Comparison of ENCODE assay signal across 20 cellular contexts in genomic region chr14:77359626-77360025, GRCh38. TPM values are rescaled to one million over a fixed set of nuclear protein-coding genes. Genes with fewer than 3 reads are reported as not detected.
DNase-seq lines count a peak whose midpoint lies in the region; ATAC-seq, FAIRE-seq and TF ChIP-seq lines count a peak whose summit lies in the region.
"Had no signal": no experiment of that assay in that cellular context is flagged by ENCODE, and none has a peak within 500 bp of the region (broad histone marks: within the 10 kb centered on the region; RNA-seq: fewer than 3 reads in every experiment).

No MANE protein-coding gene starts in this region.

- 45% methylated on average over 1 of the region's 1 CpG for WGBS in GM12878 (ENCODE audit: insufficient coverage, insufficient replicate concordance, low lambda C conversion rate, missing lambda C conversion rate)
- WGBS in heart right ventricle, 2 donors, result 95 to 100% methylated on average over 1 of the region's 1 CpG

- H3K36me3 ChIP-seq in DOHH2 (ENCODE audit: control insufficient read depth, low read length) (peaks cover 54% of the 10 kb centered on the region), GM12878 (ENCODE audit: control insufficient read depth in 2 of 2, insufficient read depth in 2 of 2, low read length in 1 of 2) (no peaks in the 10 kb centered on the region), heart right ventricle (no peaks in the 10 kb centered on the region), OCI-LY7 (ENCODE audit: insufficient read depth, low read length) (peaks cover 59% of the 10 kb centered on the region)
- H3K36me3 ChIP-seq: BE2C had no signal

- SMC1A ChIA-PET in GM12878 (lab: Charles Lee; ENCODE audit: uncharacterized antibody, unreplicated experiment), result interaction anchor here (1.1 to 1.4 kb wide), 3 partner anchors 12 to 44 kb away, joined by 3 to 5 read pairs (median 4); no protein-coding TSS in a partner anchor

- H3K27ac ChIP-seq in DOHH2 (ENCODE audit: low read depth, low read length), result no peak overlapping the region
- H3K27ac ChIP-seq in GM12878 (ENCODE audit: control insufficient read depth, insufficient read depth), result no peak overlapping the region
- no peak overlapping the region for H3K27ac ChIP-seq in heart right ventricle
- no peak overlapping the region for H3K27ac ChIP-seq in OCI-LY7 (ENCODE audit: low read depth, low read length, poor library complexity, severe bottlenecking)

- no peaks in the 10 kb centered on the region; the same call in 1 of the 2 replicates for H3F3A ChIP-seq in DOHH2 (ENCODE audit: control insufficient read depth, insufficient read depth)

- peaks cover 98% of the 10 kb centered on the region for H3K79me2 ChIP-seq in DOHH2 (ENCODE audit: control insufficient read depth, low read length)
- H3K79me2 ChIP-seq in GM12878 (ENCODE audit: control insufficient read depth, insufficient read depth, low read length), result peaks cover 7% of the 10 kb centered on the region
- peaks cover 79% of the 10 kb centered on the region for H3K79me2 ChIP-seq in OCI-LY7 (ENCODE audit: insufficient read depth, low read depth, low read length)

- in situ Hi-C loops in GM12878 (cut with MboI), result no loop called here

- FAIRE-seq in HTR-8/SVneo (lab: Jason Lieb, UNC) (peak; percentile 76), GM12878 (lab: Jason Lieb, UNC) (no peak)
- FAIRE-seq: G401.6, GM18507, HepG2 had no signal

- RAD21 ChIA-PET in GM12878 (lab: Charles Lee; ENCODE audit: unreplicated experiment), result no interaction called here

- peaks cover 9% of the 10 kb centered on the region for H3K9me3 ChIP-seq in DOHH2 (ENCODE audit: control insufficient read depth, insufficient read depth, low read length)
- H3K9me3 ChIP-seq in GM12878 (replicated peaks; ENCODE audit: control insufficient read depth, insufficient read depth, low read length), result no peaks in the 10 kb centered on the region; the same call in 1 of the 3 replicates
- no peaks in the 10 kb centered on the region for H3K9me3 ChIP-seq in heart right ventricle
- H3K9me3 ChIP-seq in OCI-LY7 (ENCODE audit: low read length), result peaks cover 14% of the 10 kb centered on the region; the same call in 1 of the 2 replicates
- H3K9me3 ChIP-seq: BE2C had no signal

- intact Hi-C loops in GM12878 (cut with micrococcal nuclease; ENCODE audit: unreplicated experiment), result no loop called here
- intact Hi-C loops in heart right ventricle (cut with DNase I), result loop anchor here in 1 of 10 donors (2.0 kb wide), 1 partner anchor 13 kb away; no protein-coding TSS in a partner anchor
- intact Hi-C loops in OCI-LY7 (cut with micrococcal nuclease; ENCODE audit: unreplicated experiment), result no loop called here

- no peaks in the 10 kb centered on the region for H3K27me3 ChIP-seq in DOHH2 (ENCODE audit: control insufficient read depth, low read length)
- no peaks in the 10 kb centered on the region for H3K27me3 ChIP-seq in GM12878 (replicated peaks in 1 of 2; ENCODE audit: control insufficient read depth in 2 of 2, insufficient read depth in 2 of 2, low read length in 1 of 2)
- no peaks in the 10 kb centered on the region for H3K27me3 ChIP-seq in heart right ventricle
- H3K27me3 ChIP-seq: BE2C had no signal

- BruUV-seq in GM12878 (replicated peaks; lab: Mats Ljungman, UMichigan) (TSS peak; percentile 12), OCI-LY7 (replicated peaks; lab: Mats Ljungman, UMichigan) (no TSS peak)

- DNase-seq in HTR-8/SVneo (ENCODE audit: insufficient read length, low spot score), result no peak
- DNase-seq in GM12878 (ENCODE audit: low read depth, low spot score), result no peak
- DNase-seq in heart right ventricle, result no peak
- no peak for DNase-seq in OCI-LY7 (ENCODE audit: low spot score)
- DNase-seq: BE2C; C1 segment of cervical spinal cord; CD4-positive, CD25-positive, alpha-beta regulatory T cell; CD8-positive, alpha-beta memory T cell; COR-L47; DMS 273 treated with DMSO at 0.1 percent for 48 hours; DMS53; DND-41; GOT3; H7 had no signal

- H3K4me2 ChIP-seq in DOHH2 (ENCODE audit: low read length), result 0 out of 2 replicates have a peak overlapping the region, but pooled peaks have one; percentile 20
- H3K4me2 ChIP-seq in GM12878 (ENCODE audit: control insufficient read depth, insufficient read depth), result no peak overlapping the region
- no peak overlapping the region for H3K4me2 ChIP-seq in OCI-LY7 (ENCODE audit: low read length)

- no peak overlapping the region for H3K9ac ChIP-seq in GM12878 (ENCODE audit: control insufficient read depth, insufficient read depth, low read length)

- POLR2A ChIA-PET in GM12878 (lab: Charles Lee), result interaction anchor here (0.9 kb wide), 1 partner anchor 12 kb away, joined by 3 read pairs; no protein-coding TSS in a partner anchor
- POLR2A ChIA-PET in OCI-LY7 (lab: Charles Lee), result interaction anchor here (0.6 to 1.2 kb wide), 2 partner anchors 18 to 19 kb away, joined by 3 to 5 read pairs; partner anchors contain the start of genes SAMD15 and TMED8

- H2AFZ ChIP-seq in GM12878 (ENCODE audit: control insufficient read depth, low read depth, low read length) (no peak overlapping the region), OCI-LY7 (ENCODE audit: low read length) (no peak overlapping the region)

- H4K20me1 ChIP-seq in DOHH2 (ENCODE audit: control insufficient read depth, insufficient read depth, low read depth, low read length), result no peaks in the 10 kb centered on the region
- H4K20me1 ChIP-seq in GM12878 (ENCODE audit: control insufficient read depth, insufficient read depth), result no peaks in the 10 kb centered on the region
- no peaks in the 10 kb centered on the region for H4K20me1 ChIP-seq in OCI-LY7 (ENCODE audit: insufficient read depth, low read length)

- H3K9me2 ChIP-seq in DOHH2 (replicated peaks; ENCODE audit: control insufficient read depth, low read length), result no peaks in the 10 kb centered on the region
- no peaks in the 10 kb centered on the region for H3K9me2 ChIP-seq in OCI-LY7 (ENCODE audit: insufficient read depth, low read length)

- H3K4me1 ChIP-seq in DOHH2 (ENCODE audit: control insufficient read depth, low read length) (peaks cover 71% of the 10 kb centered on the region), GM12878 (ENCODE audit: control insufficient read depth, insufficient read depth, low read length) (peaks cover 5% of the 10 kb centered on the region; the same call in 1 of the 2 replicates), heart right ventricle (no peaks in the 10 kb centered on the region), OCI-LY7 (ENCODE audit: insufficient read depth, low read length, poor library complexity, severe bottlenecking) (peaks cover 16% of the 10 kb centered on the region)
- H3K4me1 ChIP-seq: BE2C had no signal

- no peak for TF ChIP-seq EP300 in GM12878 (IDR thresholded peaks at IDR 0.05; ENCODE audit: borderline replicate concordance in 1 of 2, control insufficient read depth in 1 of 2, low read depth in 2 of 2, low read length in 2 of 2)

- TF ChIP-seq RAD21 in GM12878 (IDR thresholded peaks at IDR 0.05; ENCODE audit: insufficient read depth, low read depth, low read length), result no peak

- H3K4me3 ChIP-seq in DOHH2 (ENCODE audit: low read length), result no peak overlapping the region
- no peak overlapping the region for H3K4me3 ChIP-seq in GM12878
- no peak overlapping the region for H3K4me3 ChIP-seq in heart right ventricle
- H3K4me3 ChIP-seq in OCI-LY7 (ENCODE audit: low read depth, low read length, poor library complexity, severe bottlenecking), result no peak overlapping the region

- CTCF ChIA-PET in GM12878 (lab: Yijun Ruan, JAX) (interaction anchor here (0.7 to 1.0 kb wide), 2 partner anchors 12 to 15 kb away, joined by 3 to 4 read pairs; no protein-coding TSS in a partner anchor), OCI-LY7 (lab: Charles Lee; ENCODE audit: unreplicated experiment) (no interaction called here)

- TF ChIP-seq POLR2A in GM12878 (IDR thresholded peaks at IDR 0.05; ENCODE audit: low read depth, low read length), result no peak

- ATAC-seq in GM12878 (no peak), heart right ventricle (no peak), GM18870 (IDR thresholded peaks at IDR 0.05; ENCODE audit: unreplicated experiment) (no peak)
- ATAC-seq: HCT116, HepG2 had no signal

- TF ChIP-seq CTCF in DOHH2 (IDR thresholded peaks at IDR 0.05; ENCODE audit: low read depth, low read length, poor library complexity, severe bottlenecking) (no peak), GM12878 (IDR thresholded peaks at IDR 0.05 in 2 of 3, conservative IDR thresholded peaks at IDR 0.05 in 1 of 3; ENCODE audit: control insufficient read depth in 2 of 3, extremely low read depth in 1 of 3, insufficient read depth in 1 of 3, low read depth in 3 of 3, low read length in 3 of 3) (no peak), heart right ventricle (IDR thresholded peaks at IDR 0.05) (no peak), OCI-LY7 (conservative IDR thresholded peaks at IDR 0.05; ENCODE audit: low read length) (no peak)

RNA-seq across cellular contexts. Expression of gene TMED8, which starts 17.3 kb away (rescaled TPM):
- total RNA-seq in GM12878 (2013; cell fraction: nucleolus; rRNA removed), result 37.1 and 39.6 TPM in 2 replicates
- total RNA-seq in GM12878 (2014; rRNA removed), result 29.7 and 36.2 TPM in 2 replicates
- 34.2 and 35.8 TPM in 2 replicates for total RNA-seq in GM12878 (2014; rRNA removed; fragmentation: Illumina TruSeq; extraction: Trizol)
- 31.9 and 32.9 TPM in 2 replicates for total RNA-seq in GM12878 (2021)
- polyA plus RNA-seq in GM12878 (2011; ENCODE audit: low read depth), result 9.5 TPM
- 39.1 and 52.7 TPM in 2 replicates for polyA plus RNA-seq in GM12878 (2011; rRNA removed)
- polyA plus RNA-seq in GM12878 (2011; cell fraction: cytosol; rRNA removed), result 19.6 and 24.1 TPM in 2 replicates
- 20.5 and 22.3 TPM in 2 replicates for polyA plus RNA-seq in GM12878 (2011; cell fraction: nucleus; rRNA removed)
- polyA plus RNA-seq in GM12878 (2012), result 15.5 and 19.3 TPM in 2 replicates
- polyA plus RNA-seq in GM12878 (2014; fragmentation: Illumina TruSeq; extraction: Trizol), result 33.0 and 39.6 TPM in 2 replicates
- polyA plus RNA-seq in GM12878 (2014; fragmentation: Nextera tagmentation; extraction: Ambion mirVana), result 1 to 10 TPM; 7.3 to 7.4 TPM
- 21.1 and 22.5 TPM in 2 replicates for polyA plus RNA-seq in GM12878 (2014; rRNA removed)
- polyA plus RNA-seq in GM12878 (2016; fragmentation: Nextera tagmentation; extraction: Ambion mirVana), result 10 to 100 TPM; 17.8 to 18.9 TPM
- polyA minus RNA-seq in GM12878 (2011; rRNA and poly(A)+ RNA removed), result 38.9 and 47.5 TPM in 2 replicates
- polyA minus RNA-seq in GM12878 (2011; cell fraction: cytosol; rRNA and poly(A)+ RNA removed), result 13.6 and 15.0 TPM in 2 replicates
- polyA minus RNA-seq in GM12878 (2011; cell fraction: nucleus; rRNA and poly(A)+ RNA removed), result 8.2 and 11.9 TPM in 2 replicates
- 1 to 10 TPM; 4.4 to 8.7 (median 7.1) TPM for total RNA-seq in heart right ventricle
- 1 to 10 TPM; 1.8 TPM for polyA plus RNA-seq in heart right ventricle
- total RNA-seq in OCI-LY7 (2014; rRNA removed; shearing (Covaris generic)), result 19.5 and 21.9 TPM in 2 replicates
- total RNA-seq in OCI-LY7 (2022), result 45.4 and 46.2 TPM in 2 replicates

RNA-seq across cellular contexts. Expression of gene SAMD15, which starts 17.6 kb away (rescaled TPM):
- total RNA-seq in GM12878 (2013; cell fraction: nucleolus; rRNA removed), result 0.37 and 0.81 TPM in 2 replicates
- total RNA-seq in GM12878 (2014; rRNA removed) (0.27 and 0.96 TPM in 2 replicates), GM12878 (2014; rRNA removed; fragmentation: Illumina TruSeq; extraction: Trizol) (0.98 and 1.9 TPM in 2 replicates), GM12878 (2021) (0.74 and 1.1 TPM in 2 replicates), heart right ventricle (under 1 TPM in 9 of 10 donors, not detected in 1; 0.15 to 0.30 (median 0.21) TPM), OCI-LY7 (2022) (0.70 and 2.0 TPM in 2 replicates)
- polyA plus RNA-seq in GM12878 (2011; ENCODE audit: low read depth), result 0.14 TPM
- polyA plus RNA-seq in GM12878 (2011; rRNA removed) (0.33 and 1.1 TPM in 2 replicates), GM12878 (2014; fragmentation: Illumina TruSeq; extraction: Trizol) (0.78 and 1.1 TPM in 2 replicates), GM12878 (2014; fragmentation: Nextera tagmentation; extraction: Ambion mirVana) (under 1 TPM; 0.63 to 0.93 TPM), GM12878 (2014; rRNA removed) (0.38 and 2.0 TPM in 2 replicates), GM12878 (2016; fragmentation: Nextera tagmentation; extraction: Ambion mirVana) (1 to 10 TPM; 1.2 to 1.5 TPM), heart right ventricle (under 1 TPM in 1 of 2 donors, not detected in 1; 0.13 TPM)
- 0.07 and 0.95 TPM in 2 replicates for polyA plus RNA-seq in GM12878 (2011; cell fraction: cytosol; rRNA removed)
- 0.31 and 1.1 TPM in 2 replicates for polyA plus RNA-seq in GM12878 (2011; cell fraction: nucleus; rRNA removed)
- 0.17 and 0.22 TPM in 2 replicates for polyA plus RNA-seq in GM12878 (2012)
- polyA minus RNA-seq in GM12878 (2011; rRNA and poly(A)+ RNA removed), result 0.15 and 0.31 TPM in 2 replicates
- polyA minus RNA-seq in GM12878 (2011; cell fraction: cytosol; rRNA and poly(A)+ RNA removed), result not detected in 2 replicates
- polyA minus RNA-seq in GM12878 (2011; cell fraction: nucleus; rRNA and poly(A)+ RNA removed), result 0.12 and 0.67 TPM in 2 replicates
- total RNA-seq in OCI-LY7 (2014; rRNA removed; shearing (Covaris generic)), result 1.1 and 1.6 TPM in 2 replicates
- polyA plus RNA-seq: CD4-positive, CD25-positive, alpha-beta regulatory T cell had no signal

RNA-seq across cellular contexts. Expression of gene GSTZ1, which starts 38.8 kb away (rescaled TPM):
- 32.4 and 38.8 TPM in 2 replicates for total RNA-seq in GM12878 (2013; cell fraction: nucleolus; rRNA removed)
- 33.4 and 38.7 TPM in 2 replicates for total RNA-seq in GM12878 (2014; rRNA removed)
- total RNA-seq in GM12878 (2014; rRNA removed; fragmentation: Illumina TruSeq; extraction: Trizol), result 33.3 and 33.7 TPM in 2 replicates
- 24.9 and 26.9 TPM in 2 replicates for total RNA-seq in GM12878 (2021)
- 22.9 TPM for polyA plus RNA-seq in GM12878 (2011; ENCODE audit: low read depth)
- polyA plus RNA-seq in GM12878 (2011; rRNA removed), result 8.6 and 21.4 TPM in 2 replicates
- 35.3 and 40.0 TPM in 2 replicates for polyA plus RNA-seq in GM12878 (2011; cell fraction: cytosol; rRNA removed)
- polyA plus RNA-seq in GM12878 (2011; cell fraction: nucleus; rRNA removed), result 39.0 and 40.2 TPM in 2 replicates
- polyA plus RNA-seq in GM12878 (2012), result 29.7 and 34.8 TPM in 2 replicates
- 25.5 and 34.7 TPM in 2 replicates for polyA plus RNA-seq in GM12878 (2014; fragmentation: Illumina TruSeq; extraction: Trizol)
- 10 to 100 TPM; 17.9 to 25.4 TPM for polyA plus RNA-seq in GM12878 (2014; fragmentation: Nextera tagmentation; extraction: Ambion mirVana)
- polyA plus RNA-seq in GM12878 (2014; rRNA removed), result 28.3 and 30.5 TPM in 2 replicates
- polyA plus RNA-seq in GM12878 (2016; fragmentation: Nextera tagmentation; extraction: Ambion mirVana), result 10 to 100 TPM; 27.4 to 33.5 TPM
- 14.8 and 17.5 TPM in 2 replicates for polyA minus RNA-seq in GM12878 (2011; rRNA and poly(A)+ RNA removed)
- 4.9 and 9.1 TPM in 2 replicates for polyA minus RNA-seq in GM12878 (2011; cell fraction: cytosol; rRNA and poly(A)+ RNA removed)
- polyA minus RNA-seq in GM12878 (2011; cell fraction: nucleus; rRNA and poly(A)+ RNA removed), result 22.0 and 37.5 TPM in 2 replicates
- 10 to 100 TPM; 10.7 to 20.5 (median 16.0) TPM for total RNA-seq in heart right ventricle
- polyA plus RNA-seq in heart right ventricle, result 10 to 100 TPM; 14.5 to 17.3 TPM
- total RNA-seq in OCI-LY7 (2014; rRNA removed; shearing (Covaris generic)), result 39.9 and 43.0 TPM in 2 replicates
- 53.6 and 55.6 TPM in 2 replicates for total RNA-seq in OCI-LY7 (2022)

RNA-seq across cellular contexts. Expression of gene POMT2, which starts 38.9 kb away (rescaled TPM):
- total RNA-seq in GM12878 (2013; cell fraction: nucleolus; rRNA removed), result 22.8 and 23.0 TPM in 2 replicates
- total RNA-seq in GM12878 (2014; rRNA removed) (3.3 and 6.0 TPM in 2 replicates), GM12878 (2014; rRNA removed; fragmentation: Illumina TruSeq; extraction: Trizol) (4.9 and 5.3 TPM in 2 replicates), GM12878 (2021) (13.9 TPM in 2 replicates), heart right ventricle (10 to 100 TPM; 10.5 to 23.4 (median 17.6) TPM), OCI-LY7 (2022) (28.3 and 31.4 TPM in 2 replicates)
- polyA plus RNA-seq in GM12878 (2011; ENCODE audit: low read depth), result 3.8 TPM
- polyA plus RNA-seq in GM12878 (2011; rRNA removed) (8.8 and 11.2 TPM in 2 replicates), GM12878 (2014; fragmentation: Illumina TruSeq; extraction: Trizol) (5.3 and 10.6 TPM in 2 replicates), GM12878 (2014; fragmentation: Nextera tagmentation; extraction: Ambion mirVana) (under 1 TPM; 0.23 to 0.99 TPM), GM12878 (2014; rRNA removed) (7.0 and 9.7 TPM in 2 replicates), GM12878 (2016; fragmentation: Nextera tagmentation; extraction: Ambion mirVana) (1 to 10 TPM; 7.2 to 9.6 TPM), heart right ventricle (10 to 100 TPM; 13.5 to 15.8 TPM)
- polyA plus RNA-seq in GM12878 (2011; cell fraction: cytosol; rRNA removed), result 7.8 and 9.5 TPM in 2 replicates
- polyA plus RNA-seq in GM12878 (2011; cell fraction: nucleus; rRNA removed), result 58.0 and 80.4 TPM in 2 replicates
- polyA plus RNA-seq in GM12878 (2012), result 3.5 and 5.2 TPM in 2 replicates
- 8.3 and 12.1 TPM in 2 replicates for polyA minus RNA-seq in GM12878 (2011; rRNA and poly(A)+ RNA removed)
- 4.5 and 6.9 TPM in 2 replicates for polyA minus RNA-seq in GM12878 (2011; cell fraction: cytosol; rRNA and poly(A)+ RNA removed)
- polyA minus RNA-seq in GM12878 (2011; cell fraction: nucleus; rRNA and poly(A)+ RNA removed), result 12.1 and 22.4 TPM in 2 replicates
- total RNA-seq in OCI-LY7 (2014; rRNA removed; shearing (Covaris generic)), result 5.9 and 8.2 TPM in 2 replicates
